10 cellular contexts compared by ENCODE assay signal in genomic region chr17:74751210-74751529, GRCh38. TPM values are rescaled to one million over a fixed set of nuclear protein-coding genes. Genes with fewer than 3 reads are reported as not detected.
DNase-seq lines count a peak whose midpoint lies in the region; ATAC-seq, FAIRE-seq and TF ChIP-seq lines count a peak whose summit lies in the region.
"Had no signal": no experiment of that assay in that cellular context is flagged by ENCODE, and none has a peak within 500 bp of the region (broad histone marks: within the 10 kb centered on the region; RNA-seq: fewer than 3 reads in every experiment).

No MANE protein-coding gene starts in this region.

- peaks cover 0 to 63% (median 9%) of the 10 kb centered on the region in 4 donors for H3K4me1 ChIP-seq in Peyer's patch
- peaks cover 18 to 27% (median 24%) of the 10 kb centered on the region in 3 donors for H3K4me1 ChIP-seq in pancreas

- H3K27ac ChIP-seq in Peyer's patch (peak overlapping the region; percentile 92 to 95 (median 94)), pancreas (peak overlapping the region; percentile 69 to 97 (median 95))

- FAIRE-seq in D721Med (lab: Jason Lieb, UNC) (no peak), pancreas (lab: Jason Lieb, UNC) (no peak)
- FAIRE-seq: islet of Langerhans had no signal

- intact Hi-C loops in pancreas (cut with DNase I) = loop anchor here in 1 of 3 donors (2.0 kb wide), 1 partner anchor 18 kb away; no protein-coding TSS in a partner anchor

- no peak for TF ChIP-seq CTCF in D721Med (IDR thresholded peaks at IDR 0.05; ENCODE audit: insufficient read depth, missing control alignments)
- TF ChIP-seq CTCF in Peyer's patch (IDR thresholded peaks at IDR 0.05) = no peak
- TF ChIP-seq CTCF in epithelial cell of proximal tubule (conservative IDR thresholded peaks at IDR 0.05; ENCODE audit: low read depth, low read length) = no peak
- TF ChIP-seq CTCF in pancreas (IDR thresholded peaks at IDR 0.05) = no peak

- peak overlapping the region; percentile 4 to 67 (median 37) for H3K4me3 ChIP-seq in Peyer's patch
- peak overlapping the region; percentile 99 for H3K4me3 ChIP-seq in epithelial cell of proximal tubule (ENCODE audit: low read depth, low read length)
- peak overlapping the region in 2 of 4 donors; percentile 15 to 89 for H3K4me3 ChIP-seq in pancreas

- no peaks in the 10 kb centered on the region for H3K27me3 ChIP-seq in Peyer's patch
- no peaks in the 10 kb centered on the region for H3K27me3 ChIP-seq in pancreas

- peaks cover 0 to 4% (median 0%) of the 10 kb centered on the region in 3 donors for H3K36me3 ChIP-seq in Peyer's patch
- H3K36me3 ChIP-seq in pancreas = no peaks in the 10 kb centered on the region

- TF ChIP-seq POLR2A in Peyer's patch (IDR thresholded peaks at IDR 0.05) = no peak

- WGBS in pancreas, 2 donors = 27 to 34% methylated on average over 4 of the region's 4 CpGs

- DNase-seq in D721Med (ENCODE audit: insufficient read length, low spot score) = peak; percentile 1
- DNase-seq in Peyer's patch = no peak
- DNase-seq in epithelial cell of proximal tubule (ENCODE audit: low read depth) = no peak
- no peak for DNase-seq in pancreas
- DNase-seq in ecto neural progenitor cell (ENCODE audit: low spot score) = no peak
- no peak for DNase-seq in HK-2 (ENCODE audit: unreplicated experiment)
- no peak for DNase-seq in NCI-H2196 (lab: John Stamatoyannopoulos, UW; ENCODE audit: unreplicated experiment)

- no peak for ATAC-seq in pancreas
- no peak for ATAC-seq in HG02759 (IDR thresholded peaks at IDR 0.05; ENCODE audit: unreplicated experiment)

- no peaks in the 10 kb centered on the region for H3K9me3 ChIP-seq in Peyer's patch
- no peaks in the 10 kb centered on the region for H3K9me3 ChIP-seq in pancreas

RNA-seq across cellular contexts. Expression of gene NHERF1, which starts 2.7 kb away (rescaled TPM):
- total RNA-seq in Peyer's patch (100 to 1,000 TPM; 121 to 600 (median 488) TPM), epithelial cell of proximal tubule (45.1 and 64.6 TPM in 2 replicates), pancreas (10 to 100 TPM; 40.1 to 78.5 (median 55.9) TPM)
- polyA plus RNA-seq in pancreas = 10 to 100 TPM; 48.9 to 91.9 TPM

RNA-seq across cellular contexts. Expression of gene RAB37, which starts 14.1 kb away (rescaled TPM):
- total RNA-seq in Peyer's patch = 10 to 100 TPM in 1 of 4 donors, 1 to 10 TPM in 3; 1.1 to 35.5 (median 4.4) TPM
- total RNA-seq in epithelial cell of proximal tubule = 0.14 TPM in 1 of 2 replicates, not detected in the other
- 1 to 10 TPM in 3 of 6 donors, under 1 TPM in 3; 0.79 to 1.8 (median 1.2) TPM for total RNA-seq in pancreas
- polyA plus RNA-seq in pancreas = 1 to 10 TPM; 1.3 to 3.1 TPM

RNA-seq across cellular contexts. Expression of gene NAT9, which starts 25.0 kb away (rescaled TPM):
- total RNA-seq in Peyer's patch (10 to 100 TPM; 23.1 to 85.0 (median 37.4) TPM), epithelial cell of proximal tubule (18.2 and 24.5 TPM in 2 replicates), pancreas (10 to 100 TPM; 14.4 to 27.6 (median 22.4) TPM)
- 10 to 100 TPM; 38.3 to 38.5 TPM for polyA plus RNA-seq in pancreas

RNA-seq across cellular contexts. Expression of gene CD300LF, which starts 38.4 kb away (rescaled TPM):
- 1 to 10 TPM in 2 of 4 donors, not detected in 2; 1.1 to 1.7 TPM for total RNA-seq in Peyer's patch
- not detected in 2 replicates for total RNA-seq in epithelial cell of proximal tubule
- total RNA-seq in pancreas = 1 to 10 TPM in 1 of 6 donors, under 1 TPM in 5; 0.19 to 4.7 (median 0.26) TPM
- under 1 TPM; 0.28 to 0.42 TPM for polyA plus RNA-seq in pancreas
- total RNA-seq: dermis microvascular lymphatic vessel endothelial cell had no signal
